9 cellular contexts compared by ENCODE assay signal in the genomic region with DNA sequence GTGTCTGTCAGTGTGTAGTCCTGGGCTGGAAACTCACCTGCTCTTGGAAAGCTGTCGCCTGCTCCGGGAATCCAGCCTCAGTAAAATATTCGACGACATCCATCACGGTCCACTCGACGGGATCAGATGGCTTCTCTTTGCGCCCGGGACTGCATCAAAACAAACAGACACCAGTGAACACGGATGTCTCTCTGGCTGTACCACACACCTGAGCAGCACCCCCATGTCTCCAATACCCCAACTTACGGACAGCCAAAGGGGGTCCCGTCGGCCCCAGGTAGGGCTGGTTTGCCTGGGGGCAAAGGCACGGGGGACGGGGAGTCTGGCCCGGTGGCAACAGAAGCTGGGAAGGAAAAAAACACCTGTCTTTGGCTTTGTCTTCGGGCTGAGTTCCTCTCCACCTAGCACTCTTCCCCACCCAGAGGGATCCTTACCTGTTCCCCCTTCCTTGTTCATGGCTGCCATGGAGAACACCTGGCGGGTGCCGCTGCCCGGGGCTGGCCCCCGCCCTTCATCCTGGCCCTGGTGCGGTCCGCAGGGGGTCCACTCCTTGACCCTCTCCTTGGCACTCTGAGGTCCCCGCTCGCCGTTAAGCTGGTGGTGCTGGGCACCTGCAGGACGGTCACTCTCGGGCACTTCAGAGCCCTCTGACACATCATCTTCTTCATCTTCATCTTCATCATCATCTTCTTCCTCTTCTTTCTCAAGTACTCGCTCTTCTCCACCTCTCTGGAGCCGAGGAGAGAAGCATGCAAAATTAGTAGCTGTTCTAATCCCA. TPM values are rescaled to one million over a fixed set of nuclear protein-coding genes. Genes with fewer than 3 reads are reported as not detected.
DNase-seq lines count a peak whose midpoint lies in the region; ATAC-seq and TF ChIP-seq lines count a peak whose summit lies in the region.
"Had no signal": no experiment of that assay in that cellular context is flagged by ENCODE, and none has a peak within 500 bp of the region (broad histone marks: within the 10 kb centered on the region; RNA-seq: fewer than 3 reads in every experiment).

No MANE protein-coding gene starts in this region.

- peaks cover 20% of the 10 kb centered on the region for H3K4me1 ChIP-seq in Karpas-422 (ENCODE audit: low read length)

- H3K36me3 Mint-ChIP-seq in CD4-positive, alpha-beta T cell (ENCODE audit: low read depth) = peaks cover 27% of the 10 kb centered on the region

- H3F3A ChIP-seq in neural cell (ENCODE audit: insufficient read depth, low read length, poor library complexity, severe bottlenecking) = peaks cover 4% of the 10 kb centered on the region

- peak overlapping the region; percentile 81 for H3K27ac Mint-ChIP-seq in CD4-positive, alpha-beta T cell

- no peaks in the 10 kb centered on the region for H3K9me3 Mint-ChIP-seq in CD4-positive, alpha-beta T cell

- TF ChIP-seq CTCF in CD4-positive, alpha-beta T cell (IDR thresholded peaks at IDR 0.05) = no peak
- TF ChIP-seq CTCF in choroid plexus epithelial cell (conservative IDR thresholded peaks at IDR 0.05; ENCODE audit: low read depth, low read length) (no peak), neural cell (IDR thresholded peaks at IDR 0.05; ENCODE audit: poor library complexity, severe bottlenecking) (no peak)

- peaks cover 14% of the 10 kb centered on the region for H3K79me2 ChIP-seq in Karpas-422 (ENCODE audit: low read length)
- no peaks in the 10 kb centered on the region for H3K79me2 ChIP-seq in neural cell (replicated peaks; ENCODE audit: insufficient read depth, low read length)

- peaks cover 22% of the 10 kb centered on the region for H3K4me1 Mint-ChIP-seq in CD4-positive, alpha-beta T cell (ENCODE audit: low read depth)

- H3K4me3 ChIP-seq in Karpas-422 (ENCODE audit: low read length) (peak overlapping the region; percentile 79), choroid plexus epithelial cell (ENCODE audit: low read depth, low read length) (peak overlapping the region; percentile 59), neural cell (ENCODE audit: low read length) (peak overlapping the region; percentile 70)

- H3K27me3 ChIP-seq in CD4-positive, alpha-beta T cell (ENCODE audit: control insufficient read depth, insufficient read depth, low read length) = no peaks in the 10 kb centered on the region
- H3K27me3 ChIP-seq in Karpas-422 (ENCODE audit: low read length) (no peaks in the 10 kb centered on the region), neural cell (ENCODE audit: insufficient read depth, low read depth, low read length) (no peaks in the 10 kb centered on the region)

- no peak overlapping the region for H3K27ac ChIP-seq in CD4-positive, alpha-beta T cell (ENCODE audit: low read depth, low read length)
- H3K27ac ChIP-seq in Karpas-422 (ENCODE audit: low read length) = 0 out of 2 replicates have a peak overlapping the region, but pooled peaks have one; percentile 5
- no peak overlapping the region for H3K27ac ChIP-seq in neural cell (ENCODE audit: low read length)

- TF ChIP-seq RAD21 in neural cell (conservative IDR thresholded peaks at IDR 0.05) = no peak

- CTCF ChIA-PET in CD4-positive, alpha-beta T cell (lab: Charles Lee) = interaction anchor here (1.0 to 3.9 kb wide), 2 partner anchors 15 to 48 kb away, joined by 3 to 14 read pairs; partner anchors contain the start of gene ASF1B

- H3K9me2 ChIP-seq in Karpas-422 (replicated peaks; ENCODE audit: insufficient read depth, low read length) (no peaks in the 10 kb centered on the region), neural cell (ENCODE audit: insufficient read depth, low read length) (no peaks in the 10 kb centered on the region)

- no peaks in the 10 kb centered on the region for H3K27me3 Mint-ChIP-seq in CD4-positive, alpha-beta T cell

- POLR2A ChIA-PET in CD4-positive, alpha-beta T cell (lab: Charles Lee) = interaction anchor here (0.6 to 1.3 kb wide), 2 partner anchors 61 to 321 kb away, joined by 3 read pairs; no protein-coding TSS in a partner anchor

- H3K9me3 ChIP-seq in CD4-positive, alpha-beta T cell (ENCODE audit: control insufficient read depth, low read length) = peaks cover 7% of the 10 kb centered on the region
- H3K9me3 ChIP-seq in Karpas-422 (ENCODE audit: low read length) (peaks cover 4% of the 10 kb centered on the region; the same call in 1 of the 2 replicates), neural cell (ENCODE audit: low read length) (peaks cover 3% of the 10 kb centered on the region)

- peak overlapping the region; percentile 86 for H3K4me2 ChIP-seq in Karpas-422 (ENCODE audit: low read depth, low read length, poor library complexity, severe bottlenecking)
- H3K4me2 ChIP-seq in neural cell (ENCODE audit: low read length) = peak overlapping the region; percentile 73

- peaks cover 7% of the 10 kb centered on the region for H3K36me3 ChIP-seq in Karpas-422 (ENCODE audit: insufficient read depth, low read length)
- peaks cover 6% of the 10 kb centered on the region for H3K36me3 ChIP-seq in neural cell (ENCODE audit: insufficient read depth, low read length)

- no peak for DNase-seq in CD4-positive, alpha-beta T cell
- DNase-seq in Karpas-422 (peak; percentile 38), choroid plexus epithelial cell (ENCODE audit: low read depth) (no peak), KBM-7 (no peak), NCI-H69 (lab: John Stamatoyannopoulos, UW) (no peak)
- DNase-seq: KG1 had no signal

- H2AFZ ChIP-seq in Karpas-422 (ENCODE audit: low read length) = no peak overlapping the region
- H2AFZ ChIP-seq in neural cell (ENCODE audit: low read depth, low read length) = no peak overlapping the region

- TF ChIP-seq EP300 in neural cell (conservative IDR thresholded peaks at IDR 0.05; ENCODE audit: poor library complexity, severe bottlenecking) = no peak

- H3K4me3 Mint-ChIP-seq in CD4-positive, alpha-beta T cell = peak overlapping the region; percentile 92

- intact Hi-C loops in CD4-positive, alpha-beta T cell (cut with DNase I, micrococcal nuclease) = loop anchor here in 1 of 2 experiments (10.0 kb wide), 1 partner anchor 606 kb away; the partner anchor contains the start of gene ZNF333

- H3K9ac ChIP-seq in Karpas-422 (ENCODE audit: low read length) (peak overlapping the region; percentile 74), neural cell (ENCODE audit: low read length) (peak overlapping the region; percentile 44)

- in situ Hi-C loops in KBM-7 (cut with MboI; ENCODE audit: low pct_unique_long_range_greater_than_20kb, low sequenced_read_pairs) = no loop called here

- no peaks in the 10 kb centered on the region for H4K20me1 ChIP-seq in Karpas-422 (ENCODE audit: insufficient read depth, low read depth, low read length)
- H4K20me1 ChIP-seq in neural cell (ENCODE audit: insufficient read depth) = peaks cover 8% of the 10 kb centered on the region

- no peak for ATAC-seq in CD4-positive, alpha-beta T cell (ENCODE audit: poor library complexity)
- ATAC-seq in HG03108 (IDR thresholded peaks at IDR 0.05; ENCODE audit: unreplicated experiment) (no peak), GM19455 (IDR thresholded peaks at IDR 0.05; ENCODE audit: unreplicated experiment) (no peak)

TF ChIP-seq in neural cell, 6 proteins besides CTCF, POLR2A, EP300 and RAD21 (continues in another document):
- TF ChIP-seq POLR2AphosphoS5 (IDR thresholded peaks at IDR 0.05) = no peak
- TF ChIP-seq TAF1 (IDR thresholded peaks at IDR 0.05; ENCODE audit: low read depth) = no peak
- TF ChIP-seq SMC3 (conservative IDR thresholded peaks at IDR 0.05; ENCODE audit: poor library complexity) = no peak
- TF ChIP-seq MXI1 (conservative IDR thresholded peaks at IDR 0.05; ENCODE audit: poor library complexity, severe bottlenecking) = no peak

RNA-seq across cellular contexts. Expression of gene SAMD1, which starts 1.7 kb away (rescaled TPM):
- total RNA-seq in CD4-positive, alpha-beta T cell = 10 to 100 TPM; 29.4 to 30.1 TPM
- 31.8 and 81.5 TPM in 2 replicates for total RNA-seq in Karpas-422 (2014; rRNA removed; shearing (Covaris generic); ENCODE audit: low replicate concordance)
- polyA plus RNA-seq in neural cell = 32.4 and 38.1 TPM in 2 replicates
- polyA minus RNA-seq in neural cell = 41.6 and 47.7 TPM in 2 replicates

RNA-seq across cellular contexts. Expression of gene C19orf67, which starts 3.2 kb away (rescaled TPM):
- total RNA-seq in CD4-positive, alpha-beta T cell = not detected
- total RNA-seq in Karpas-422 (2014; rRNA removed; shearing (Covaris generic); ENCODE audit: low replicate concordance) = 0.37 and 2.8 TPM in 2 replicates
- not detected in 2 replicates for polyA plus RNA-seq in neural cell
- 1.3 TPM in 1 of 2 replicates, not detected in the other for polyA minus RNA-seq in neural cell

RNA-seq across cellular contexts. Expression of gene MISP3, which starts 16.2 kb away (rescaled TPM):
- under 1 TPM; 0.39 to 0.49 TPM for total RNA-seq in CD4-positive, alpha-beta T cell
- 0.71 and 4.2 TPM in 2 replicates for total RNA-seq in Karpas-422 (2014; rRNA removed; shearing (Covaris generic); ENCODE audit: low replicate concordance)
- 3.7 and 8.2 TPM in 2 replicates for polyA plus RNA-seq in neural cell
- 2.2 and 2.4 TPM in 2 replicates for polyA minus RNA-seq in neural cell

RNA-seq across cellular contexts. Expression of gene PALM3, which starts 26.9 kb away (rescaled TPM):
- under 1 TPM in 1 of 2 experiments, not detected in 1; 0.25 TPM for total RNA-seq in CD4-positive, alpha-beta T cell
- total RNA-seq in Karpas-422 (2014; rRNA removed; shearing (Covaris generic); ENCODE audit: low replicate concordance) = not detected in 2 replicates
- polyA plus RNA-seq in neural cell = 0.33 TPM in 1 of 2 replicates, not detected in the other
- polyA minus RNA-seq in neural cell = 0.46 and 0.49 TPM in 2 replicates

RNA-seq across cellular contexts. Expression of gene PRKACA, which starts 28.7 kb away (rescaled TPM):
- 10 to 100 TPM; 27.4 to 29.8 TPM for total RNA-seq in CD4-positive, alpha-beta T cell
- total RNA-seq in Karpas-422 (2014; rRNA removed; shearing (Covaris generic); ENCODE audit: low replicate concordance) = 24.0 and 26.5 TPM in 2 replicates
- 11.7 and 28.1 TPM in 2 replicates for polyA plus RNA-seq in neural cell
- 40.2 and 45.8 TPM in 2 replicates for polyA minus RNA-seq in neural cell
